ENCODE assay signal across 26 cellular contexts in genomic region chr7:82057476-82057875, GRCh38.
DNase-seq lines count a peak whose midpoint lies in the region; FAIRE-seq and TF ChIP-seq lines count a peak whose summit lies in the region.
"Had no signal": no experiment of that assay in that cellular context is flagged by ENCODE, and none has a peak within 500 bp of the region (broad histone marks: within the 10 kb centered on the region; RNA-seq: fewer than 3 reads in every experiment).

No MANE protein-coding gene starts in this region.

- H3K4me3 Mint-ChIP-seq in astrocyte (ENCODE audit: unreplicated experiment): no peak overlapping the region
- H3K4me3 Mint-ChIP-seq: CD14-positive monocyte; CD8-positive, alpha-beta memory T cell had no signal

- H3K9me3 ChIP-seq in astrocyte (ENCODE audit: insufficient read depth, low read depth, low read length): no peaks in the 10 kb centered on the region
- no peaks in the 10 kb centered on the region for H3K9me3 ChIP-seq in esophagus squamous epithelium
- H3K9me3 ChIP-seq in esophagus muscularis mucosa: no peaks in the 10 kb centered on the region
- peaks cover 22% of the 10 kb centered on the region; the same call in 1 of the 2 replicates for H3K9me3 ChIP-seq in Karpas-422 (ENCODE audit: low read length)
- H3K9me3 ChIP-seq: BE2C, Peyer's patch had no signal

- H3K4me2 ChIP-seq in astrocyte (ENCODE audit: low read length) (no peak overlapping the region), Karpas-422 (ENCODE audit: low read depth, low read length, poor library complexity, severe bottlenecking) (no peak overlapping the region)

- H3K27ac ChIP-seq in astrocyte (ENCODE audit: low read depth, low read length) (no peak overlapping the region), esophagus squamous epithelium (no peak overlapping the region), esophagus muscularis mucosa (replicated peaks in 1 of 4) (no peak overlapping the region), Karpas-422 (ENCODE audit: low read length) (no peak overlapping the region)
- H3K27ac ChIP-seq: Peyer's patch, SK-N-MC had no signal

- no peak for TF ChIP-seq POLR2A in esophagus squamous epithelium (IDR thresholded peaks at IDR 0.05)
- TF ChIP-seq POLR2A in esophagus muscularis mucosa (IDR thresholded peaks at IDR 0.05; ENCODE audit: low read depth): no peak

- H3K9me3 Mint-ChIP-seq in astrocyte (ENCODE audit: unreplicated experiment): no peaks in the 10 kb centered on the region

- no peaks in the 10 kb centered on the region for H3K36me3 ChIP-seq in astrocyte (ENCODE audit: insufficient read depth, low read length)
- no peaks in the 10 kb centered on the region for H3K36me3 ChIP-seq in esophagus squamous epithelium
- peaks cover 0 to 16% (median 0%) of the 10 kb centered on the region in 4 donors for H3K36me3 ChIP-seq in esophagus muscularis mucosa
- no peaks in the 10 kb centered on the region for H3K36me3 ChIP-seq in Karpas-422 (ENCODE audit: insufficient read depth, low read length)
- H3K36me3 ChIP-seq: Peyer's patch had no signal

- H3K9me2 ChIP-seq in Karpas-422 (replicated peaks; ENCODE audit: insufficient read depth, low read length): no peaks in the 10 kb centered on the region

- no peak overlapping the region for H2AFZ ChIP-seq in astrocyte (ENCODE audit: low read depth, low read length)
- no peak overlapping the region for H2AFZ ChIP-seq in Karpas-422 (ENCODE audit: low read length)

- no peak for TF ChIP-seq EP300 in esophagus muscularis mucosa (IDR thresholded peaks at IDR 0.05)

- WGBS in esophagus squamous epithelium, 2 donors: 63 to 67% methylated on average over 1 of the region's 1 CpG
- whole genome bisulfite sequencing in esophagus muscularis mucosa: 86% methylated on average over 1 of the region's 1 CpG

- no peak overlapping the region for H3K27ac Mint-ChIP-seq in astrocyte (ENCODE audit: unreplicated experiment)
- H3K27ac Mint-ChIP-seq: CD8-positive, alpha-beta memory T cell had no signal

- H3K79me2 ChIP-seq in astrocyte (ENCODE audit: insufficient read depth, low read length): no peaks in the 10 kb centered on the region
- no peaks in the 10 kb centered on the region for H3K79me2 ChIP-seq in Karpas-422 (ENCODE audit: low read length)

- no peak overlapping the region for H3K4me3 ChIP-seq in astrocyte (ENCODE audit: insufficient read depth, low read depth, low read length)
- no peak overlapping the region for H3K4me3 ChIP-seq in esophagus squamous epithelium
- H3K4me3 ChIP-seq in esophagus muscularis mucosa: no peak overlapping the region
- no peak overlapping the region for H3K4me3 ChIP-seq in Karpas-422 (ENCODE audit: low read length)
- H3K4me3 ChIP-seq: GM12878, Peyer's patch, SK-N-MC had no signal

- intact Hi-C loops in esophagus squamous epithelium (cut with DNase I): no loop called here
- intact Hi-C loops in esophagus muscularis mucosa (cut with DNase I): no loop called here

- peak; percentile 16 for DNase-seq in NCI-H1105 treated with DMSO at 0.1 percent for 48 hours (lab: John Stamatoyannopoulos, UW)
- no peak for DNase-seq in NCI-H1105 (lab: John Stamatoyannopoulos, UW)
- DNase-seq in OCI-M1 (lab: John Stamatoyannopoulos, UW): peak; percentile 61
- DNase-seq in astrocyte (ENCODE audit: low read depth): peak; percentile 39
- peak; percentile 19 for DNase-seq in renal cortical epithelial cell (ENCODE audit: low read depth)
- DNase-seq in esophagus squamous epithelium (lab: John Stamatoyannopoulos, UW): no peak
- DNase-seq in esophagus muscularis mucosa (ENCODE audit: extremely low spot score): no peak
- DNase-seq in Karpas-422: no peak
- DNase-seq: 8988T; ACHN; BE2C; CD8-positive, alpha-beta memory T cell; DMS 273 treated with DMSO at 0.1 percent for 48 hours; HCEC 1CT; KG1; NCI-H1048; NCI-H1436; NCI-H187; NCI-H2107; NCI-H526 treated with DMSO at 0.1 percent for 48 hours; Peyer's patch; SIG-M5 had no signal

- H3K27me3 ChIP-seq in astrocyte (ENCODE audit: insufficient read depth, low read length) (no peaks in the 10 kb centered on the region), esophagus squamous epithelium (no peaks in the 10 kb centered on the region), esophagus muscularis mucosa (no peaks in the 10 kb centered on the region), Karpas-422 (ENCODE audit: low read length) (no peaks in the 10 kb centered on the region)
- H3K27me3 ChIP-seq: BE2C, Peyer's patch had no signal

- H3K27me3 Mint-ChIP-seq in astrocyte (ENCODE audit: low read depth, unreplicated experiment): no peaks in the 10 kb centered on the region
- H3K27me3 Mint-ChIP-seq: CD8-positive, alpha-beta memory T cell had no signal

- H4K20me1 ChIP-seq in astrocyte (ENCODE audit: insufficient read depth, low read length) (peaks cover 8% of the 10 kb centered on the region), Karpas-422 (ENCODE audit: insufficient read depth, low read depth, low read length) (no peaks in the 10 kb centered on the region)

- no peak overlapping the region for H3K9ac ChIP-seq in astrocyte (ENCODE audit: low read length)
- no peak overlapping the region for H3K9ac ChIP-seq in Karpas-422 (ENCODE audit: low read length)

- peaks cover 16% of the 10 kb centered on the region for H3K36me3 Mint-ChIP-seq in astrocyte (ENCODE audit: low read depth, unreplicated experiment)
- H3K36me3 Mint-ChIP-seq: CD14-positive monocyte; CD8-positive, alpha-beta memory T cell had no signal

- H3K4me1 Mint-ChIP-seq in astrocyte (ENCODE audit: low read depth, unreplicated experiment): peaks cover 11% of the 10 kb centered on the region
- H3K4me1 Mint-ChIP-seq: CD14-positive monocyte; CD8-positive, alpha-beta memory T cell had no signal

- H3K4me1 ChIP-seq in astrocyte (ENCODE audit: insufficient read depth, low read length) (no peaks in the 10 kb centered on the region), esophagus squamous epithelium (no peaks in the 10 kb centered on the region), esophagus muscularis mucosa (peaks cover 0 to 8% (median 0%) of the 10 kb centered on the region in 4 donors), Karpas-422 (ENCODE audit: low read length) (no peaks in the 10 kb centered on the region)
- H3K4me1 ChIP-seq: Peyer's patch had no signal

- no peak for FAIRE-seq in astrocyte (lab: Jason Lieb, UNC)
- FAIRE-seq: GM12878, H1 had no signal

- TF ChIP-seq CTCF in astrocyte (IDR thresholded peaks at IDR 0.05; ENCODE audit: insufficient read depth, low read depth, low read length) (no peak), esophagus squamous epithelium (IDR thresholded peaks at IDR 0.05) (no peak), esophagus muscularis mucosa (IDR thresholded peaks at IDR 0.05) (no peak)

Comparison
In these comparisons a context has a peak if more than half of its experiments do, and no peak if none do; other contexts are left out.
1. DNase-seq: peak in NCI-H1105 treated with DMSO at 0.1 percent for 48 hours (single experiment), OCI-M1 (single experiment), astrocyte (single experiment) and renal cortical epithelial cell (single experiment); none in NCI-H1105 (single experiment), esophagus squamous epithelium (single experiment), esophagus muscularis mucosa (single experiment) and Karpas-422 (single experiment).